In the genomic region with DNA sequence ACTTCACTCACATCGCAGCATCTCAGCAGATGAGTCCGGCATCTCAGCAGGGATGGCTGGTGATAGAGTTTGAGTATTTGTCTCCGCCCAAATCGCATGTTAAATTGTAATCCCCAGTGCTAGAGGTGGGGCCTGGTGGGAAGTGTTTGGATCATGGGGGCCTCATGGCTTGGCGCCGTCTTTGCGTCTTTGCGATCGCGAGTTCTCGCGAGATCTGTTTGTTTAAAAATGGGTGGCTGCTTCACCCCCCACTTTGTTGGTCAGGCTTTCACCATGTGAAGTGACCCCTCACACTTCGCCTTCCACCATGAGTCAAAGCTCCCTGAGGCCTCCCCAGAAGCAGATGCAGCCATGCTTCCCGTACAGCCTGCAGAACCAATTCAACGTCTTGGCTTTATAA, we compare ENCODE assay signal across 24 cellular contexts.
"Had no signal": no experiment of that assay in that cellular context is flagged by ENCODE, and none has a peak within 500 bp of the region (broad histone marks: within the 10 kb centered on the region; RNA-seq: fewer than 3 reads in every experiment).

No MANE protein-coding gene starts in this region.

- H3K27ac ChIP-seq: heart left ventricle, left ventricle myocardium inferior, pancreas, prostate gland, right lobe of liver, suprapubic skin, thoracic aorta, tibial artery, uterus had no signal

- H3K4me1 ChIP-seq: pancreas, prostate gland, right lobe of liver, uterus had no signal

- H3K4me3 ChIP-seq: heart left ventricle, left ventricle myocardium inferior, lung, pancreas, prostate gland, right lobe of liver, suprapubic skin, thoracic aorta, tibial artery, uterus had no signal

- H3K27me3 Mint-ChIP-seq: naive thymus-derived CD8-positive, alpha-beta T cell; stimulated activated naive B cell treated with anti-CD40 and anti-IgM and Interleukin-4, amounts not matched to agents 10 μg/mL and 1 μg/mL and 100 μg/mL, for 72 hours; stimulated activated naive CD8-positive, alpha-beta T cell treated with anti-CD3 and anti-CD28 coated beads, Interleukin-15, Interleukin-2, amounts not matched to agents 100 ng/mL and 50 ng/mL, for 24 hours had no signal

- H3K36me3 ChIP-seq: pancreas, prostate gland, right lobe of liver, suprapubic skin, thoracic aorta, uterus had no signal

- H3K9me3 ChIP-seq: heart left ventricle, left ventricle myocardium inferior, pancreas, prostate gland, right lobe of liver, suprapubic skin, thoracic aorta, tibial artery, uterus had no signal

- H3K9me3 Mint-ChIP-seq: immature natural killer cell; naive thymus-derived CD8-positive, alpha-beta T cell; stimulated activated naive B cell treated with anti-CD40 and anti-IgM and Interleukin-4, amounts not matched to agents 10 μg/mL and 1 μg/mL and 100 μg/mL, for 72 hours; stimulated activated naive CD8-positive, alpha-beta T cell treated with anti-CD3 and anti-CD28 coated beads, Interleukin-15, Interleukin-2, amounts not matched to agents 100 ng/mL and 50 ng/mL, for 24 hours had no signal

- DNase-seq: glutamatergic neuron; hypothalamus; immature natural killer cell; left ventricle myocardium inferior; naive thymus-derived CD8-positive, alpha-beta T cell; nephron progenitor cell; nucleus accumbens; pancreas; stimulated activated CD4-positive, alpha-beta T cell treated with anti-CD3 and anti-CD28 coated beads, Interleukin-12 subunit alpha, Interleukin-12 subunit beta, amount 100 ng/mL, for 4 hours; stimulated activated CD4-positive, alpha-beta T cell treated with anti-CD3 and anti-CD28 coated beads, Interleukin-15, amount 100 ng/mL, for 24 hours; stimulated activated CD4-positive, alpha-beta T cell treated with anti-CD3 and anti-CD28 coated beads, Interleukin-2, amount 100 ng/mL, for 24 hours; stimulated activated CD4-positive, alpha-beta T cell treated with anti-CD3 and anti-CD28 coated beads, Interleukin-4, amount 100 ng/mL, for 1 hour; stimulated activated naive B cell treated with anti-CD40 and anti-IgM and Interleukin-4, amounts not matched to agents 10 μg/mL and 1 μg/mL and 100 μg/mL, for 72 hours; tibial artery; trophoblast cell; uterus had no signal

- H3K36me3 Mint-ChIP-seq: immature natural killer cell had no signal

- H3K27me3 ChIP-seq: heart left ventricle, pancreas, right lobe of liver, suprapubic skin, tibial artery, uterus had no signal

- FAIRE-seq: islet of Langerhans, pancreas had no signal

- H3K27ac Mint-ChIP-seq: immature natural killer cell; nephron progenitor cell; stimulated activated naive B cell treated with anti-CD40 and anti-IgM and Interleukin-4, amounts not matched to agents 10 μg/mL and 1 μg/mL and 100 μg/mL, for 72 hours; stimulated activated naive CD8-positive, alpha-beta T cell treated with anti-CD3 and anti-CD28 coated beads, Interleukin-15, Interleukin-2, amounts not matched to agents 100 ng/mL and 50 ng/mL, for 24 hours had no signal

- ATAC-seq: heart left ventricle; naive thymus-derived CD8-positive, alpha-beta T cell; pancreas; right lobe of liver; stimulated activated naive B cell treated with anti-CD40 and anti-IgM and Interleukin-4, amounts not matched to agents 10 μg/mL and 1 μg/mL and 100 μg/mL, for 72 hours had no signal

- H3K4me3 Mint-ChIP-seq: nephron progenitor cell; stimulated activated naive B cell treated with anti-CD40 and anti-IgM and Interleukin-4, amounts not matched to agents 10 μg/mL and 1 μg/mL and 100 μg/mL, for 72 hours; stimulated activated naive CD8-positive, alpha-beta T cell treated with anti-CD3 and anti-CD28 coated beads, Interleukin-15, Interleukin-2, amounts not matched to agents 100 ng/mL and 50 ng/mL, for 24 hours had no signal
